Comparison of ENCODE assay signal across 8 cellular contexts in genomic region chr10:66925896-66926719, GRCh38. TPM values are rescaled to one million over a fixed set of nuclear protein-coding genes. Genes with fewer than 3 reads are reported as not detected.
DNase-seq lines count a peak whose midpoint lies in the region; ATAC-seq and TF ChIP-seq lines count a peak whose summit lies in the region.

TSS of gene LRRTM3 (plus strand) at chr10:66926036.

- H3K36me3 ChIP-seq in ascending aorta, result no peaks in the 10 kb centered on the region
- no peaks in the 10 kb centered on the region for H3K36me3 ChIP-seq in hepatocyte (replicated peaks; ENCODE audit: insufficient read depth, low read depth)

- H3K4me3 ChIP-seq in ascending aorta, result peak within 1 kb of the TSS in 1 of 2 donors; percentile 16
- peak within 1 kb of the TSS; percentile 16 for H3K4me3 ChIP-seq in hepatocyte
- H3K4me3 ChIP-seq in retinal pigment epithelial cell (ENCODE audit: low read length), result peak within 1 kb of the TSS; percentile 30

- no peaks in the 10 kb centered on the region for H3K27me3 ChIP-seq in ascending aorta
- peaks cover 22% of the 10 kb centered on the region for H3K27me3 ChIP-seq in hepatocyte

- H3K27ac ChIP-seq in ascending aorta, result no peak within 1 kb of the TSS
- H3K27ac ChIP-seq in hepatocyte, result no peak within 1 kb of the TSS

- H3K4me1 ChIP-seq in ascending aorta (peaks cover 0 to 5% of the 10 kb centered on the region in 2 donors), hepatocyte (ENCODE audit: insufficient read depth) (no peaks in the 10 kb centered on the region)

- DNase-seq in Daoy (ENCODE audit: low read depth) (peak; percentile 2), GM19240 (ENCODE audit: insufficient read length, low spot score) (peak; percentile 19), NCI-H526 treated with DMSO at 0.1 percent for 48 hours (lab: John Stamatoyannopoulos, UW) (peak; percentile 34), ascending aorta (ENCODE audit: low spot score in 2 of 2) (no peak), hepatocyte (ENCODE audit: low spot score) (peak; percentile 87), retinal pigment epithelial cell (ENCODE audit: low read depth) (peak; percentile 68)
- DNase-seq in activated CD4-positive, CD25-positive, alpha-beta regulatory T cell (lab: John Stamatoyannopoulos, UW), result no peak

- intact Hi-C loops in ascending aorta (cut with DNase I), result no loop called here

- no peak within 1 kb of the TSS for H2AFZ ChIP-seq in hepatocyte

- H3K9me3 ChIP-seq in ascending aorta (no peaks in the 10 kb centered on the region), hepatocyte (ENCODE audit: low read depth) (no peaks in the 10 kb centered on the region)

- WGBS in hepatocyte (ENCODE audit: low lambda C conversion rate, missing lambda C conversion rate), result 13% methylated on average over 16 of the region's 16 CpGs

- H3K9me2 ChIP-seq in hepatocyte (replicated peaks; ENCODE audit: insufficient read depth), result no peaks in the 10 kb centered on the region

- H3K4me2 ChIP-seq in hepatocyte, result peak within 1 kb of the TSS; percentile 79

- TF ChIP-seq CTCF in ascending aorta (IDR thresholded peaks at IDR 0.05) (peak in 2 of 3 experiments; percentile 45 to 56), hepatocyte (IDR thresholded peaks at IDR 0.05; ENCODE audit: poor library complexity) (peak; percentile 76), retinal pigment epithelial cell (conservative IDR thresholded peaks at IDR 0.05; ENCODE audit: low read depth, low read length) (peak; percentile 81)

- H3K79me2 ChIP-seq in hepatocyte, result no peaks in the 10 kb centered on the region

- ATAC-seq in HG03175 (IDR thresholded peaks at IDR 0.05; ENCODE audit: unreplicated experiment), result peak; percentile 100

- H4K20me1 ChIP-seq in hepatocyte (ENCODE audit: insufficient read depth, poor library complexity, severe bottlenecking), result no peaks in the 10 kb centered on the region

RNA-seq across cellular contexts. Expression of gene LRRTM3, which starts in this region (rescaled TPM):
- not detected in 2 replicates for total RNA-seq in Daoy (2014; rRNA removed; shearing (Covaris generic))
- total RNA-seq in ascending aorta (not detected), hepatocyte (0.77 and 1.4 TPM in 2 replicates)
- polyA plus RNA-seq in hepatocyte, result 0.68 and 1.9 TPM in 2 replicates

Comparison
In these comparisons a context has a peak if more than half of its experiments do, and no peak if none do; other contexts are left out.
1. Peak in DNase-seq in Daoy; RNA of the gene not detected or under 1 TPM.
2. DNase-seq: peak in GM19240 (single experiment), NCI-H526 treated with DMSO at 0.1 percent for 48 hours (single experiment), hepatocyte (single experiment) and retinal pigment epithelial cell (single experiment); none in ascending aorta (0 of 2) and activated CD4-positive, CD25-positive, alpha-beta regulatory T cell (0 of 4).
3. Peak in every context shown above with its lines, with median percentiles within 50 percentile points of each other: CTCF ChIP-seq.